In the genomic region with DNA sequence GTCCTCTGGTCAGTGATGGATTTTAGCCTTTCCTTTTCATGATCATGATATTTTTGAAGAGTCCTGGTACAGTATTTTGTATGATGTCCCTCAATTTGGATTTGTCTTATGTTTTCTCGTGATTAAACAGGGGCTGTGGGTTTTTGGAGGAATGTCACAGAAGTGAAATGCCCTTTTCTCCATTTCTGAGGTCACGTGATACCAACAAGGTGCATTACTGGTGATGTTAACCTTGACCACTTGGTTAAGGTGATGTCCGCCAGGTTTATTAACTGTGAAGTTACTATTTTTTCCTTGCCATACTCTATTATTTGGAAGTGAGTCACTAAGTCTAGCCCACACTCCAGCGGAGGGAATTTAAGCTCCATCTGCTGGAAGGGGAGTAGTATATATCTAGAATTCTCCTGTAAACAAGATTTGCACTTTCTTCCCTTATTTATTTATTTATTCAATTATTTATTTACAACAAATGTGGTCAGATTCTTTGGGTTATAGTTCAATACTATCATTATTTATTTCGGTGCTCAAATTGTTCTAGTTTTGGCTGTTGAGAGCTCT, we compare ENCODE assay signal across 13 cellular contexts.
A peak's percentile ranks its signal among the peaks of the same experiment; 100 is the strongest.
DNase-seq lines count a peak whose midpoint lies in the region; ATAC-seq and TF ChIP-seq lines count a peak whose summit lies in the region.
"Had no signal": no experiment of that assay in that cellular context is flagged by ENCODE, and none has a peak within 500 bp of the region (broad histone marks: within the 10 kb centered on the region; RNA-seq: fewer than 3 reads in every experiment).

No MANE protein-coding gene starts in this region.

- H3K9me2 ChIP-seq in PC-3 (replicated peaks; ENCODE audit: low read length), result no peaks in the 10 kb centered on the region

- H3K9me3 ChIP-seq in PC-3 (ENCODE audit: low read length), result no peaks in the 10 kb centered on the region
- H3K9me3 ChIP-seq: BLaER1, sigmoid colon had no signal

- no peak overlapping the region for H3K4me2 ChIP-seq in PC-3 (ENCODE audit: low read length)
- H3K4me2 ChIP-seq: BLaER1 had no signal

- BruUV-seq in PC-3 (replicated peaks; lab: Mats Ljungman, UMichigan), result no TSS peak

- H4K20me1 ChIP-seq in PC-3 (ENCODE audit: low read length), result no peaks in the 10 kb centered on the region
- H4K20me1 ChIP-seq: BLaER1 had no signal

- no peak overlapping the region for H3K27ac ChIP-seq in PC-3 (ENCODE audit: low read length)
- H3K27ac ChIP-seq: BLaER1, sigmoid colon had no signal

- H3K4me1 ChIP-seq in PC-3 (ENCODE audit: insufficient read depth, low read length), result 0 out of 2 replicates have a peak, but pooled peaks cover 8% of the 10 kb centered on the region

- H3K27me3 ChIP-seq in PC-3 (ENCODE audit: low read length), result no peaks in the 10 kb centered on the region
- H3K27me3 ChIP-seq: BLaER1, sigmoid colon had no signal

- POLR2A ChIA-PET in PC-3 (lab: Charles Lee; ENCODE audit: unreplicated experiment), result interaction anchor here (0.6 kb wide), 1 partner anchor 217 kb away, joined by 4 read pairs; no protein-coding TSS in a partner anchor

- DNase-seq in NCI-H524 (lab: John Stamatoyannopoulos, UW) (peak; percentile 10 to 21), NCI-H524 treated with DMSO at 0.1 percent for 48 hours (lab: John Stamatoyannopoulos, UW) (no peak), PC-3 (peak; percentile 74), epithelial cell of esophagus (ENCODE audit: low read depth) (peak; percentile 74), retinal pigment epithelial cell (ENCODE audit: low read depth) (peak; percentile 24), activated gamma-delta T cell (lab: John Stamatoyannopoulos, UW) (no peak)
- no peak for DNase-seq in activated effector memory CD4-positive, alpha-beta T cell treated with anti-CD3 and anti-CD28 coated beads, Interleukin-2, amount 50 U/mL, for 16 hours
- DNase-seq: NCI-H1417; sigmoid colon; stimulated activated naive CD4-positive, alpha-beta T cell; T-helper 9 cell had no signal

- no peak overlapping the region for H2AFZ ChIP-seq in PC-3 (ENCODE audit: low read length)

- H3K4me3 ChIP-seq in PC-3 (ENCODE audit: low read length) (no peak overlapping the region), epithelial cell of esophagus (ENCODE audit: low read length) (no peak overlapping the region), retinal pigment epithelial cell (ENCODE audit: low read length) (no peak overlapping the region)
- H3K4me3 ChIP-seq: BLaER1, sigmoid colon had no signal

- H3F3A ChIP-seq in PC-3 (ENCODE audit: low read length, unreplicated experiment), result no peaks in the 10 kb centered on the region

- intact Hi-C loops in PC-3 (cut with micrococcal nuclease), result loop anchor here (1.0 kb wide), 1 partner anchor 221 kb away; no protein-coding TSS in a partner anchor

- TF ChIP-seq CTCF in PC-3 (conservative IDR thresholded peaks at IDR 0.05; ENCODE audit: low read depth, low read length) (peak; percentile 72), epithelial cell of esophagus (IDR thresholded peaks at IDR 0.05; ENCODE audit: insufficient read depth, low read depth, low read length, missing control alignments) (peak; percentile 71), retinal pigment epithelial cell (conservative IDR thresholded peaks at IDR 0.05; ENCODE audit: low read depth, low read length) (peak; percentile 58)

- CTCF ChIA-PET in PC-3 (lab: Charles Lee), result interaction anchor here (1.0 kb wide), 1 partner anchor 221 kb away, joined by 3 read pairs; no protein-coding TSS in a partner anchor

- ATAC-seq in PC-3 (peak; percentile 83), GM21381 (IDR thresholded peaks at IDR 0.05; ENCODE audit: unreplicated experiment) (no peak)

- H3K36me3 ChIP-seq in PC-3 (ENCODE audit: low read depth, low read length), result no peaks in the 10 kb centered on the region
- H3K36me3 ChIP-seq: BLaER1, sigmoid colon had no signal

- no peak overlapping the region for H3K9ac ChIP-seq in PC-3 (ENCODE audit: low read length)
- H3K9ac ChIP-seq: BLaER1 had no signal

- H3K79me2 ChIP-seq in PC-3 (ENCODE audit: low read length), result no peaks in the 10 kb centered on the region

Comparison
In these comparisons a context has a peak if more than half of its experiments do, and no peak if none do; other contexts are left out.
1. DNase-seq: peak in NCI-H524 (2 of 2), PC-3 (single experiment), epithelial cell of esophagus (single experiment) and retinal pigment epithelial cell (single experiment); none in NCI-H524 treated with DMSO at 0.1 percent for 48 hours (single experiment), activated gamma-delta T cell (single experiment) and activated effector memory CD4-positive, alpha-beta T cell treated with anti-CD3 and anti-CD28 coated beads, Interleukin-2, amount 50 U/mL, for 16 hours (single experiment).
2. Peak in every context shown above with its lines, with median percentiles within 50 percentile points of each other: CTCF ChIP-seq.